In genomic region chr1:244056602-244057001, GRCh38 we compare ENCODE assay signal across 1 cellular context.
TF ChIP-seq lines count a peak whose summit lies in the region.

No MANE protein-coding gene starts in this region.

TF ChIP-seq in HepG2, 621 proteins besides CTCF, POLR2A, EP300 and RAD21:
- TF ChIP-seq STAG1 (CRISPR knock-in tag; IDR thresholded peaks at IDR 0.05) = no peak
- no peak for TF ChIP-seq SNRNP70 (IDR thresholded peaks at IDR 0.05; ENCODE audit: low read depth, low read length)
- no peak for TF ChIP-seq ATRX (CRISPR knock-in tag; IDR thresholded peaks at IDR 0.05; ENCODE audit: borderline replicate concordance)
- TF ChIP-seq KDM2A (CRISPR knock-in tag; IDR thresholded peaks at IDR 0.05; ENCODE audit: borderline replicate concordance, low read depth) = no peak
